8 cellular contexts compared by ENCODE assay signal in genomic region chr14:61475316-61475715, GRCh38.
DNase-seq lines count a peak whose midpoint lies in the region; ATAC-seq and FAIRE-seq lines count a peak whose summit lies in the region.

No MANE protein-coding gene starts in this region.

- H3K4me1 Mint-ChIP-seq in natural killer cell treated with Interleukin-12 subunit alpha and Interleukin-12 subunit beta and Interleukin-15 and Interleukin-18, amount 100 ng/mL, for 72 hours (ENCODE audit: low read depth in 2 of 2): peaks cover 85 to 98% of the 10 kb centered on the region in 2 donors

- no peaks in the 10 kb centered on the region for H3K9me3 Mint-ChIP-seq in natural killer cell treated with Interleukin-12 subunit alpha and Interleukin-12 subunit beta and Interleukin-15 and Interleukin-18, amount 100 ng/mL, for 72 hours

- no peak for ATAC-seq in natural killer cell treated with Interleukin-12 subunit alpha and Interleukin-12 subunit beta and Interleukin-15 and Interleukin-18, amount 100 ng/mL, for 72 hours
- no peak for ATAC-seq in HG02610 (IDR thresholded peaks at IDR 0.05; ENCODE audit: unreplicated experiment)

- H3K4me3 Mint-ChIP-seq in natural killer cell treated with Interleukin-12 subunit alpha and Interleukin-12 subunit beta and Interleukin-15 and Interleukin-18, amount 100 ng/mL, for 72 hours: peak overlapping the region; percentile 73

- peaks cover 9% of the 10 kb centered on the region for H3K36me3 Mint-ChIP-seq in natural killer cell treated with Interleukin-12 subunit alpha and Interleukin-12 subunit beta and Interleukin-15 and Interleukin-18, amount 100 ng/mL, for 72 hours

- peaks cover 47% of the 10 kb centered on the region for H3K36me3 ChIP-seq in KOPT-K1 (ENCODE audit: insufficient read depth, low read length)

- DNase-seq in NCI-H1417 (lab: John Stamatoyannopoulos, UW): peak; percentile 30 to 91 (median 76)
- DNase-seq in NCI-H1417 treated with DMSO at 0.1 percent for 48 hours (lab: John Stamatoyannopoulos, UW): no peak
- peak; percentile 41 for DNase-seq in RCC 7860 (ENCODE audit: low spot score)
- DNase-seq in dermis blood vessel endothelial cell: peak; percentile 88
- DNase-seq in natural killer cell treated with Interleukin-12 subunit alpha and Interleukin-12 subunit beta and Interleukin-15 and Interleukin-18, amount 100 ng/mL, for 72 hours (ENCODE audit: low spot score): peak; percentile 74
- DNase-seq in germinal center (ENCODE audit: low spot score): no peak

- no peak for FAIRE-seq in RCC 7860 (lab: Jason Lieb, UNC)

- H3K27ac Mint-ChIP-seq in natural killer cell treated with Interleukin-12 subunit alpha and Interleukin-12 subunit beta and Interleukin-15 and Interleukin-18, amount 100 ng/mL, for 72 hours: no peak overlapping the region

- H3K27ac ChIP-seq in KOPT-K1 (ENCODE audit: low read depth, low read length, poor library complexity, severe bottlenecking): peak overlapping the region; percentile 93

- no peaks in the 10 kb centered on the region for H3K9me3 ChIP-seq in KOPT-K1 (ENCODE audit: insufficient read depth, low read length, poor library complexity, severe bottlenecking)

- no peaks in the 10 kb centered on the region for H3K27me3 Mint-ChIP-seq in natural killer cell treated with Interleukin-12 subunit alpha and Interleukin-12 subunit beta and Interleukin-15 and Interleukin-18, amount 100 ng/mL, for 72 hours

Comparison
In these comparisons a context has a peak if more than half of its experiments do, and no peak if none do; other contexts are left out.
1. DNase-seq: peak in NCI-H1417 (3 of 3), RCC 7860 (single experiment), dermis blood vessel endothelial cell (single experiment) and natural killer cell treated with Interleukin-12 subunit alpha and Interleukin-12 subunit beta and Interleukin-15 and Interleukin-18, amount 100 ng/mL, for 72 hours (single experiment); none in NCI-H1417 treated with DMSO at 0.1 percent for 48 hours (single experiment) and germinal center (single experiment).